In genomic region chr12:56335527-56335926, GRCh38 we compare ENCODE assay signal across 10 cellular contexts. TPM values are rescaled to one million over a fixed set of nuclear protein-coding genes. Genes with fewer than 3 reads are reported as not detected.
A peak's percentile ranks its signal among the peaks of the same experiment; 100 is the strongest.
DNase-seq lines count a peak whose midpoint lies in the region; ATAC-seq and TF ChIP-seq lines count a peak whose summit lies in the region.
"Not testable (repeated sequence)": the region's sequence is repeated elsewhere in the genome, so short reads cannot be mapped to it uniquely, and the experiment has no call there.
"Had no signal": no experiment of that assay in that cellular context is flagged by ENCODE, and none has a peak within 500 bp of the region (broad histone marks: within the 10 kb centered on the region; RNA-seq: fewer than 3 reads in every experiment).

No MANE protein-coding gene starts in this region.

- not testable (repeated sequence) for H3K9me3 Mint-ChIP-seq in CD4-positive, CD25-positive, alpha-beta regulatory T cell; CD8-positive, alpha-beta memory T cell; activated naive CD4-positive, alpha-beta T cell treated with anti-CD3 and anti-CD28 coated beads, Interleukin-2, amount 10 ng/mL, durations not matched to agents 7 days and 5 days; MCF 10A (ENCODE audit: unreplicated experiment); memory B cell; nephron progenitor cell; stimulated activated naive CD8-positive, alpha-beta T cell treated with anti-CD3 and anti-CD28 coated beads, Interleukin-15, amount 100 ng/mL, for 72 hours

- not testable (repeated sequence) for H3K9me3 ChIP-seq in CD4-positive, CD25-positive, alpha-beta regulatory T cell (ENCODE audit: control insufficient read depth in 2 of 2, low read length in 2 of 2); CD8-positive, alpha-beta memory T cell (ENCODE audit: low read length); T-helper 17 cell (ENCODE audit: control insufficient read depth, low read length, poor library complexity, severe bottlenecking)

- H3K36me3 Mint-ChIP-seq in CD4-positive, CD25-positive, alpha-beta regulatory T cell: peaks cover 12% of the 10 kb centered on the region
- peaks cover 0 to 24% (median 0%) of the 10 kb centered on the region in 3 donors for H3K36me3 Mint-ChIP-seq in CD8-positive, alpha-beta memory T cell
- not testable (repeated sequence) for H3K36me3 Mint-ChIP-seq in T-helper 17 cell (ENCODE audit: low read depth); memory B cell; nephron progenitor cell (ENCODE audit: low read depth)
- peaks cover 16% of the 10 kb centered on the region for H3K36me3 Mint-ChIP-seq in activated naive CD4-positive, alpha-beta T cell treated with anti-CD3 and anti-CD28 coated beads, Interleukin-2, amount 10 ng/mL, durations not matched to agents 7 days and 5 days
- peaks cover 25% of the 10 kb centered on the region for H3K36me3 Mint-ChIP-seq in MCF 10A (ENCODE audit: insufficient read depth, unreplicated experiment)

- H3K36me3 ChIP-seq in CD4-positive, CD25-positive, alpha-beta regulatory T cell (ENCODE audit: control insufficient read depth, insufficient read depth, low read length); CD8-positive, alpha-beta memory T cell (ENCODE audit: insufficient read depth, low read length): not testable (repeated sequence)

- intact Hi-C loops in MCF 10A (cut with micrococcal nuclease): not testable (repeated sequence)

- POLR2A ChIA-PET in CD8-positive, alpha-beta memory T cell (lab: Charles Lee): not testable (repeated sequence)
- POLR2A ChIA-PET in MCF 10A (lab: Yijun Ruan, JAX): interaction anchor here (1.5 to 6.4 kb wide), 2 partner anchors 19 to 24 kb away, joined by 9 to 87 read pairs; partner anchors contain the start of genes CNPY2 and STAT2

- not testable (repeated sequence) for DNase-seq in CD4-positive, CD25-positive, alpha-beta regulatory T cell; CD8-positive, alpha-beta memory T cell; T-helper 17 cell; activated naive CD4-positive, alpha-beta T cell treated with anti-CD3 and anti-CD28 coated beads, Interleukin-2, amount 10 ng/mL, durations not matched to agents 7 days and 5 days; MCF 10A (ENCODE audit: unreplicated experiment); memory B cell (ENCODE audit: low spot score in 2 of 2); nephron progenitor cell; stimulated activated naive CD8-positive, alpha-beta T cell treated with anti-CD3 and anti-CD28 coated beads, Interleukin-15, amount 100 ng/mL, for 72 hours

- H3K27me3 Mint-ChIP-seq in CD4-positive, CD25-positive, alpha-beta regulatory T cell; CD8-positive, alpha-beta memory T cell; T-helper 17 cell; activated naive CD4-positive, alpha-beta T cell treated with anti-CD3 and anti-CD28 coated beads, Interleukin-2, amount 10 ng/mL, durations not matched to agents 7 days and 5 days; MCF 10A (ENCODE audit: insufficient read depth, unreplicated experiment); memory B cell; stimulated activated naive CD8-positive, alpha-beta T cell treated with anti-CD3 and anti-CD28 coated beads, Interleukin-15, amount 100 ng/mL, for 72 hours: not testable (repeated sequence)
- peaks cover 15% of the 10 kb centered on the region for H3K27me3 Mint-ChIP-seq in nephron progenitor cell (ENCODE audit: low read depth, poor library complexity)

- H3K27me3 ChIP-seq in CD4-positive, CD25-positive, alpha-beta regulatory T cell (ENCODE audit: control insufficient read depth, insufficient read depth, low read length); CD8-positive, alpha-beta memory T cell (ENCODE audit: insufficient read depth, low read length, poor library complexity, severe bottlenecking): not testable (repeated sequence)

- not testable (repeated sequence) for H3K27ac Mint-ChIP-seq in CD4-positive, CD25-positive, alpha-beta regulatory T cell; activated naive CD4-positive, alpha-beta T cell treated with anti-CD3 and anti-CD28 coated beads, Interleukin-2, amount 10 ng/mL, durations not matched to agents 7 days and 5 days; MCF 10A (ENCODE audit: low read depth, unreplicated experiment)
- H3K27ac Mint-ChIP-seq in CD8-positive, alpha-beta memory T cell: peak overlapping the region in 3 of 8 donors; percentile 100
- H3K27ac Mint-ChIP-seq in T-helper 17 cell (peak overlapping the region; percentile 100), memory B cell (peak overlapping the region; percentile 100), nephron progenitor cell (peak overlapping the region; percentile 36)
- peak overlapping the region in 1 of 2 donors; percentile 93 for H3K27ac Mint-ChIP-seq in stimulated activated naive CD8-positive, alpha-beta T cell treated with anti-CD3 and anti-CD28 coated beads, Interleukin-15, amount 100 ng/mL, for 72 hours

- peak overlapping the region in 3 of 4 donors; percentile 43 to 98 (median 82) for H3K4me3 Mint-ChIP-seq in CD4-positive, CD25-positive, alpha-beta regulatory T cell
- H3K4me3 Mint-ChIP-seq in CD8-positive, alpha-beta memory T cell: peak overlapping the region in 2 of 7 donors; percentile 9 to 23
- H3K4me3 Mint-ChIP-seq in T-helper 17 cell, nephron progenitor cell: not testable (repeated sequence)
- H3K4me3 Mint-ChIP-seq in activated naive CD4-positive, alpha-beta T cell treated with anti-CD3 and anti-CD28 coated beads, Interleukin-2, amount 10 ng/mL, durations not matched to agents 7 days and 5 days: peak overlapping the region; percentile 33
- H3K4me3 Mint-ChIP-seq in MCF 10A (ENCODE audit: unreplicated experiment) (peak overlapping the region; percentile 31), memory B cell (peak overlapping the region; percentile 17)
- peak overlapping the region; percentile 17 to 47 for H3K4me3 Mint-ChIP-seq in stimulated activated naive CD8-positive, alpha-beta T cell treated with anti-CD3 and anti-CD28 coated beads, Interleukin-15, amount 100 ng/mL, for 72 hours

- H3K27ac ChIP-seq in CD4-positive, CD25-positive, alpha-beta regulatory T cell (ENCODE audit: insufficient read depth, low read length, poor library complexity, severe bottlenecking): not testable (repeated sequence)
- H3K27ac ChIP-seq in CD8-positive, alpha-beta memory T cell (ENCODE audit: low read depth, low read length): peak overlapping the region; percentile 57

- not testable (repeated sequence) for ATAC-seq in CD4-positive, CD25-positive, alpha-beta regulatory T cell (ENCODE audit: low read depth in 2 of 2); T-helper 17 cell; memory B cell (ENCODE audit: low read depth); stimulated activated naive CD8-positive, alpha-beta T cell treated with anti-CD3 and anti-CD28 coated beads, Interleukin-15, amount 100 ng/mL, for 72 hours

- peaks cover 47% of the 10 kb centered on the region for H3K4me1 ChIP-seq in CD4-positive, CD25-positive, alpha-beta regulatory T cell (ENCODE audit: control insufficient read depth, insufficient read depth, low read length, poor library complexity, severe bottlenecking)
- peaks cover 46% of the 10 kb centered on the region for H3K4me1 ChIP-seq in CD8-positive, alpha-beta memory T cell (ENCODE audit: insufficient read depth, low read length)

- CTCF ChIA-PET in CD8-positive, alpha-beta memory T cell (lab: Charles Lee): interaction anchor here (0.7 to 8.1 kb wide), 5 partner anchors 24 to 129 kb away, joined by 3 to 49 read pairs (median 4); partner anchors contain the start of gene STAT2
- CTCF ChIA-PET in activated naive CD4-positive, alpha-beta T cell treated with anti-CD3 and anti-CD28 coated beads, Interleukin-2, amount 10 ng/mL, durations not matched to agents 7 days and 5 days (lab: Charles Lee): interaction anchor here (0.7 kb wide), 1 partner anchor 117 kb away, joined by 3 read pairs; no protein-coding TSS in a partner anchor
- CTCF ChIA-PET in MCF 10A (lab: Yijun Ruan, JAX): interaction anchor here (0.7 to 1.3 kb wide), 5 partner anchors 9 to 218 kb away, joined by 3 to 5 read pairs (median 4); partner anchors contain the start of gene ZC3H10

- peaks cover 10 to 65% (median 44%) of the 10 kb centered on the region in 4 donors for H3K4me1 Mint-ChIP-seq in CD4-positive, CD25-positive, alpha-beta regulatory T cell
- H3K4me1 Mint-ChIP-seq in CD8-positive, alpha-beta memory T cell: peaks cover 43 to 70% (median 66%) of the 10 kb centered on the region in 3 donors
- peaks cover 48% of the 10 kb centered on the region for H3K4me1 Mint-ChIP-seq in T-helper 17 cell
- peaks cover 68% of the 10 kb centered on the region for H3K4me1 Mint-ChIP-seq in activated naive CD4-positive, alpha-beta T cell treated with anti-CD3 and anti-CD28 coated beads, Interleukin-2, amount 10 ng/mL, durations not matched to agents 7 days and 5 days
- H3K4me1 Mint-ChIP-seq in MCF 10A (ENCODE audit: insufficient read depth, unreplicated experiment): peaks cover 26% of the 10 kb centered on the region
- peaks cover 41% of the 10 kb centered on the region for H3K4me1 Mint-ChIP-seq in memory B cell
- H3K4me1 Mint-ChIP-seq in nephron progenitor cell: peaks cover 26% of the 10 kb centered on the region
- peaks cover 74% of the 10 kb centered on the region for H3K4me1 Mint-ChIP-seq in stimulated activated naive CD8-positive, alpha-beta T cell treated with anti-CD3 and anti-CD28 coated beads, Interleukin-15, amount 100 ng/mL, for 72 hours

- BruUV-seq in MCF 10A (replicated peaks; lab: Mats Ljungman, UMichigan): not testable (repeated sequence)

- H3K4me3 ChIP-seq in CD4-positive, CD25-positive, alpha-beta regulatory T cell (ENCODE audit: low read depth, low read length); CD8-positive, alpha-beta memory T cell (ENCODE audit: low read length): not testable (repeated sequence)

- not testable (repeated sequence) for TF ChIP-seq CTCF in MCF 10A (IDR thresholded peaks at IDR 0.05; ENCODE audit: unreplicated experiment); nephron progenitor cell (IDR thresholded peaks at IDR 0.05)

RNA-seq across cellular contexts. Expression of gene PAN2, which starts 1.7 kb away (rescaled TPM):
- 83.5 TPM for total RNA-seq in CD4-positive, CD25-positive, alpha-beta regulatory T cell
- 10 to 100 TPM in 1 of 4 donors, 1 to 10 TPM in 3; 4.5 to 10.6 (median 7.3) TPM for polyA plus RNA-seq in CD4-positive, CD25-positive, alpha-beta regulatory T cell
- total RNA-seq in CD8-positive, alpha-beta memory T cell: 10 to 100 TPM; 36.6 to 40.4 TPM
- 5.4 TPM for polyA plus RNA-seq in CD8-positive, alpha-beta memory T cell
- total RNA-seq in T-helper 17 cell: 100 to 1,000 TPM in 1 of 2 donors, 10 to 100 TPM in 1; 81.1 to 108 TPM
- 72.9 and 80.1 TPM in 2 replicates for total RNA-seq in MCF 10A (2022)

RNA-seq across cellular contexts. Expression of gene IL23A, which starts 3.2 kb away (rescaled TPM):
- 27.1 TPM for total RNA-seq in CD4-positive, CD25-positive, alpha-beta regulatory T cell
- polyA plus RNA-seq in CD4-positive, CD25-positive, alpha-beta regulatory T cell: 10 to 100 TPM; 12.2 to 18.8 (median 16.8) TPM
- total RNA-seq in CD8-positive, alpha-beta memory T cell: 10 to 100 TPM; 26.9 to 29.6 TPM
- polyA plus RNA-seq in CD8-positive, alpha-beta memory T cell: 26.4 TPM
- 10 to 100 TPM; 44.9 to 49.8 TPM for total RNA-seq in T-helper 17 cell
- total RNA-seq in MCF 10A (2022): 0.61 and 1.7 TPM in 2 replicates

RNA-seq across cellular contexts. Expression of gene CNPY2, which starts 19.7 kb away (rescaled TPM):
- total RNA-seq in CD4-positive, CD25-positive, alpha-beta regulatory T cell: 47.6 TPM
- polyA plus RNA-seq in CD4-positive, CD25-positive, alpha-beta regulatory T cell: 100 to 1,000 TPM; 139 to 166 (median 156) TPM
- total RNA-seq in CD8-positive, alpha-beta memory T cell: 100 to 1,000 TPM; 165 to 167 TPM
- polyA plus RNA-seq in CD8-positive, alpha-beta memory T cell: 188 TPM
- 10 to 100 TPM; 47.4 to 53.4 TPM for total RNA-seq in T-helper 17 cell
- total RNA-seq in MCF 10A (2022): 169 and 210 TPM in 2 replicates

RNA-seq across cellular contexts. Expression of gene STAT2, which starts 24.4 kb away (rescaled TPM):
- 190 TPM for total RNA-seq in CD4-positive, CD25-positive, alpha-beta regulatory T cell
- polyA plus RNA-seq in CD4-positive, CD25-positive, alpha-beta regulatory T cell: 10 to 100 TPM; 67.9 to 92.5 (median 79.8) TPM
- 10 to 100 TPM; 61.6 to 63.5 TPM for total RNA-seq in CD8-positive, alpha-beta memory T cell
- 65.0 TPM for polyA plus RNA-seq in CD8-positive, alpha-beta memory T cell
- total RNA-seq in T-helper 17 cell: 100 to 1,000 TPM; 116 to 145 TPM
- total RNA-seq in MCF 10A (2022): 61.2 and 101 TPM in 2 replicates

RNA-seq across cellular contexts. Expression of gene APOF, which starts 27.1 kb away (rescaled TPM):
- not detected for total RNA-seq in CD4-positive, CD25-positive, alpha-beta regulatory T cell
- polyA plus RNA-seq in CD4-positive, CD25-positive, alpha-beta regulatory T cell: not detected
- total RNA-seq in CD8-positive, alpha-beta memory T cell: not detected
- polyA plus RNA-seq in CD8-positive, alpha-beta memory T cell: not detected
- total RNA-seq in T-helper 17 cell (not detected), MCF 10A (2022) (not detected in 2 replicates)
- total RNA-seq: GM23338, HT-29 had no signal
- polyA plus RNA-seq: GM23338 had no signal

Comparison
In these comparisons a context has a peak if more than half of its experiments do, and no peak if none do; other contexts are left out.
1. RNA of gene IL23A, which starts 3.2 kb away (total RNA-seq): 44.9 to 49.8 TPM in T-helper 17 cell, 26.9 to 29.6 TPM in CD8-positive, alpha-beta memory T cell and 27.1 TPM in CD4-positive, CD25-positive, alpha-beta regulatory T cell (single experiment); 0.61 to 1.7 TPM in MCF 10A; every median in the first group is over 10 times any median in the second.